22 cellular contexts compared by ENCODE assay signal in the genomic region with DNA sequence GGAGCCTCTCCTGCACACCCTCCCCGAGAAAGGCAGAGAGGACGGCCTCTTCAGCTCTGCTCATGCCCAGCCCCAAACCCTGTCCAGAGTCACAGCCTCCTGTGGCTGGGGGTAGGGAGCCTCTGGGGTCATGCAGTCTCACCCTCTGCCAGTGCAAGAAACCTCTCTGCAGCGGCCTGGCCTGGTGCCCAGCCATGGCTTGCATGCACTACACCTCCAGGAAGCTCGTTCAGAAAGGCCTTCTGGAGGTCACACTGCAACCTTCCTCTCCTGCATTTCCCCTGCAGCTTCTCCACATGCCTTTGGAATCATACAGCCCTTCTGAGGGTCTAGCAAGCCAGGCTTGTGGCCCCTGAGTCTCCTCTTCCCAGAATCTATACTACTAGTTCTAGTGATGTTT. TPM values are rescaled to one million over a fixed set of nuclear protein-coding genes. Genes with fewer than 3 reads are reported as not detected.
DNase-seq lines count a peak whose midpoint lies in the region; ATAC-seq and TF ChIP-seq lines count a peak whose summit lies in the region.
"Had no signal": no experiment of that assay in that cellular context is flagged by ENCODE, and none has a peak within 500 bp of the region (broad histone marks: within the 10 kb centered on the region; RNA-seq: fewer than 3 reads in every experiment).

No MANE protein-coding gene starts in this region.

- H3K9me3 ChIP-seq in cardiac muscle cell (ENCODE audit: low read depth) (no peaks in the 10 kb centered on the region), RWPE2 (ENCODE audit: severe bottlenecking) (no peaks in the 10 kb centered on the region)
- H3K9me3 ChIP-seq: body of pancreas, thoracic aorta had no signal

- DNase-seq in cardiac muscle cell (ENCODE audit: low read depth in 1 of 2, low spot score in 1 of 2) (peak; percentile 32 to 33), cardiac septum (ENCODE audit: low spot score) (no peak), RWPE2 (ENCODE audit: low spot score) (peak; percentile 63), nephron progenitor cell (no peak), Kasumi-1 (lab: John Stamatoyannopoulos, UW) (no peak)
- DNase-seq: activated CD8-positive, alpha-beta T cell treated with anti-CD3 and anti-CD28 coated beads, Interleukin-2, amount 10 ng/mL, durations not matched to agents 7 days and 5 days; activated T-cell treated with anti-CD3 and anti-CD28 coated beads, Interleukin-2, amount 50 U/mL, for 4 hours; body of pancreas; foreskin melanocyte; left cardiac atrium; midbrain had no signal

- intact Hi-C loops in cardiac septum (cut with DNase I), result no loop called here

- TF ChIP-seq CTCF in cardiac muscle cell (IDR thresholded peaks at IDR 0.05; ENCODE audit: low read depth, low read length), result no peak
- no peak for TF ChIP-seq CTCF in RWPE2 (IDR thresholded peaks at IDR 0.05; ENCODE audit: poor library complexity, severe bottlenecking)
- TF ChIP-seq CTCF in nephron progenitor cell (IDR thresholded peaks at IDR 0.05), result no peak

- H3K4me3 ChIP-seq in cardiac muscle cell, result no peak overlapping the region
- H3K4me3 ChIP-seq in RWPE2 (ENCODE audit: severe bottlenecking), result no peak overlapping the region
- H3K4me3 ChIP-seq: body of pancreas, coronary artery, PC-9, thoracic aorta had no signal

- H3K27me3 ChIP-seq in cardiac muscle cell (no peaks in the 10 kb centered on the region), RWPE2 (ENCODE audit: insufficient read depth, poor library complexity, severe bottlenecking) (no peaks in the 10 kb centered on the region), layer of hippocampus (ENCODE audit: control insufficient read depth, insufficient read depth, low read length) (no peaks in the 10 kb centered on the region)
- H3K27me3 ChIP-seq: body of pancreas had no signal

- H3K27ac Mint-ChIP-seq in nephron progenitor cell, result no peak overlapping the region
- H3K27ac Mint-ChIP-seq: activated CD8-positive, alpha-beta T cell treated with anti-CD3 and anti-CD28 coated beads, Interleukin-2, amount 10 ng/mL, durations not matched to agents 7 days and 5 days; activated naive CD4-positive, alpha-beta T cell treated with anti-CD3 and anti-CD28 coated beads, Interleukin-2, amount 50 U/mL, for 24 hours; CD4-positive, alpha-beta T cell had no signal

- H3K27ac ChIP-seq in cardiac muscle cell (no peak overlapping the region), RWPE2 (ENCODE audit: poor library complexity, severe bottlenecking) (no peak overlapping the region), layer of hippocampus (ENCODE audit: low read depth, low read length) (peak overlapping the region; percentile 15)
- H3K27ac ChIP-seq: body of pancreas, coronary artery, epithelial cell of prostate, PC-9, thoracic aorta had no signal

- H3K27me3 Mint-ChIP-seq in nephron progenitor cell (ENCODE audit: low read depth, poor library complexity), result peaks cover 8% of the 10 kb centered on the region
- H3K27me3 Mint-ChIP-seq: activated naive CD4-positive, alpha-beta T cell treated with anti-CD3 and anti-CD28 coated beads, Interleukin-2, amount 50 U/mL, for 24 hours; CD4-positive, alpha-beta T cell had no signal

- no peak for ATAC-seq in RWPE2 (ENCODE audit: low read depth)
- no peak for ATAC-seq in GM18511 (IDR thresholded peaks at IDR 0.05; ENCODE audit: unreplicated experiment)
- ATAC-seq in GM18519 (IDR thresholded peaks at IDR 0.05; ENCODE audit: low FRiP score, unreplicated experiment), result no peak
- ATAC-seq: activated CD8-positive, alpha-beta T cell treated with anti-CD3 and anti-CD28 coated beads, Interleukin-2, amount 10 ng/mL, durations not matched to agents 7 days and 5 days; activated T-cell treated with anti-CD3 and anti-CD28 coated beads, Interleukin-2, amount 50 U/mL, for 4 hours; body of pancreas; left cardiac atrium had no signal

- H3K4me1 ChIP-seq in cardiac muscle cell (ENCODE audit: low read depth) (no peaks in the 10 kb centered on the region), RWPE2 (ENCODE audit: insufficient read depth, poor library complexity, severe bottlenecking) (peaks cover 4% of the 10 kb centered on the region)
- H3K4me1 ChIP-seq: body of pancreas had no signal

- H3K4me3 Mint-ChIP-seq in nephron progenitor cell, result no peak overlapping the region
- H3K4me3 Mint-ChIP-seq: activated CD8-positive, alpha-beta T cell treated with anti-CD3 and anti-CD28 coated beads, Interleukin-2, amount 10 ng/mL, durations not matched to agents 7 days and 5 days; activated naive CD4-positive, alpha-beta T cell treated with anti-CD3 and anti-CD28 coated beads, Interleukin-2, amount 50 U/mL, for 24 hours; activated T-cell treated with anti-CD3 and anti-CD28 coated beads, Interleukin-2, amount 50 U/mL, for 4 hours; CD4-positive, alpha-beta T cell had no signal

- H3K4me1 Mint-ChIP-seq in nephron progenitor cell, result peaks cover 21% of the 10 kb centered on the region
- H3K4me1 Mint-ChIP-seq: activated naive CD4-positive, alpha-beta T cell treated with anti-CD3 and anti-CD28 coated beads, Interleukin-2, amount 50 U/mL, for 24 hours had no signal

- peaks cover 4% of the 10 kb centered on the region for H3K9me3 Mint-ChIP-seq in nephron progenitor cell
- H3K9me3 Mint-ChIP-seq: activated naive CD4-positive, alpha-beta T cell treated with anti-CD3 and anti-CD28 coated beads, Interleukin-2, amount 50 U/mL, for 24 hours; activated T-cell treated with anti-CD3 and anti-CD28 coated beads, Interleukin-2, amount 50 U/mL, for 4 hours; CD4-positive, alpha-beta T cell had no signal

- no peaks in the 10 kb centered on the region for H3K36me3 Mint-ChIP-seq in nephron progenitor cell (ENCODE audit: low read depth)
- H3K36me3 Mint-ChIP-seq: activated naive CD4-positive, alpha-beta T cell treated with anti-CD3 and anti-CD28 coated beads, Interleukin-2, amount 50 U/mL, for 24 hours had no signal

- H3K36me3 ChIP-seq in cardiac muscle cell (no peaks in the 10 kb centered on the region), RWPE2 (ENCODE audit: low read depth) (no peaks in the 10 kb centered on the region)
- H3K36me3 ChIP-seq: thoracic aorta had no signal

RNA-seq across cellular contexts. Expression of a gene that starts 17.9 kb away (rescaled TPM):
- 0.04 TPM in 1 of 2 replicates, not detected in the other for total RNA-seq in cardiac muscle cell
- 0.48 and 0.50 TPM in 2 replicates for polyA plus RNA-seq in cardiac muscle cell
- 11.9 TPM for total RNA-seq in cardiac septum
- total RNA-seq: activated CD8-positive, alpha-beta T cell treated with anti-CD3 and anti-CD28 coated beads, Interleukin-2, amount 10 ng/mL, durations not matched to agents 7 days and 5 days; SK-MEL-5; T-helper 2 cell treated with Interferon-gamma antibody and Interleukin-4, amounts not matched to agents 100 ng/mL and 5 ng/mL, for 36 hours had no signal

Comparison
In these comparisons a context has a peak if more than half of its experiments do, and no peak if none do; other contexts are left out.
1. DNase-seq: peak in cardiac muscle cell (2 of 2) and RWPE2 (single experiment); none in cardiac septum (single experiment), nephron progenitor cell (single experiment) and Kasumi-1 (0 of 2).
2. RNA of a gene that starts 17.9 kb away (total RNA-seq): 11.9 TPM in cardiac septum (single experiment); 0.04 TPM in cardiac muscle cell; every median in the first group is over 10 times any median in the second.